Comparison of ENCODE assay signal across 38 cellular contexts in the genomic region with DNA sequence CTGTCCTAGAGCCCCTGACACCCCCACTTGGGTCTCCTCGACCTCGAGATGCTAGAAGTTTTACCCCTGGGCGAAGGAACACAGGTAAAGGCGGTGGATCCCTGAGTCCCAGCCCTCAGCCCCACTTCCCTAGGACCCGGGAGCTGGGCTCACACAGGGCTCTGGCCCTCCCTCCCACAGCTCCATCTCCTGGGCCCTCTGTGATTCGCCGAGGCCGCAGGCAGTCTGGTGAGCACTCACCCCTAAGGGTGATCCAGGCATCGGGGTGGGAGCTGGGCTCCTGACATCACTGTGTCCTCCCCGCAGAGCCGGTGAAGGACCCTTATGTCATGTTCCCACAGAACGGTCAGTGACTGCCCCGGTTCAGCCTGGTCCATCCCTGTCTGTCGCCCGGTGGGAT.
"Had no signal": no experiment of that assay in that cellular context is flagged by ENCODE, and none has a peak within 500 bp of the region (broad histone marks: within the 10 kb centered on the region; RNA-seq: fewer than 3 reads in every experiment).

No MANE protein-coding gene starts in this region.

- DNase-seq: activated B cell treated with CpG ODN at 0.5 μM for 24 hours; activated CD4-positive, alpha-beta memory T cell treated with anti-CD3 and anti-CD28 coated beads for 36 hours; activated CD4-positive, alpha-beta T cell treated with anti-CD3 and anti-CD28 coated beads for 4 hours; activated CD4-positive, alpha-beta T cell treated with anti-CD3 and anti-CD28 coated beads, Interleukin-2, amount 50 U/mL, for 1 hour; activated CD4-positive, CD25-positive, alpha-beta regulatory T cell treated with anti-CD3 and anti-CD28 coated beads, Interleukin-2, amount 50 U/mL, for 72 hours; activated CD8-positive, alpha-beta memory T cell treated with anti-CD3 and anti-CD28 coated beads, Interleukin-2, amount 10 ng/mL, durations not matched to agents 7 days and 5 days; activated effector memory CD4-positive, alpha-beta T cell treated with anti-CD3 and anti-CD28 coated beads, Interleukin-2, amount 50 U/mL, for 16 hours; activated naive CD4-positive, alpha-beta T cell; activated naive CD4-positive, alpha-beta T cell treated with anti-CD3 and anti-CD28 coated beads, Interleukin-2, amount 50 U/mL, for 16 hours; activated naive CD8-positive, alpha-beta T cell treated with anti-CD3 and anti-CD28 coated beads for 36 hours; activated T-cell treated with anti-CD3 and anti-CD28 coated beads, Interleukin-2, amount 50 U/mL, for 1 hour; activated T-cell treated with anti-CD3 and anti-CD28 coated beads, Interleukin-2, amount 50 U/mL, for 72 hours; amniotic stem cell; aorta; brain microvascular endothelial cell; Kasumi-1; KG1; MG63; NCI-H1048; NCI-H1105 treated with DMSO at 0.1 percent for 48 hours; NCI-H1436 treated with DMSO at 0.1 percent for 48 hours; NCI-H1694 treated with DMSO at 0.1 percent for 48 hours; NCI-H2029; NCI-H2171; NCI-H510A; NCI-H526; NCI-H748 treated with DMSO at 0.1 percent for 48 hours; NK-92 treated with Interleukin-12 subunit alpha and Interleukin-12 subunit beta, amount 100 ng/mL, for 24 hours; PC-3; SHP77 treated with DMSO at 0.1 percent for 48 hours; SK-N-SH; T-helper 17 cell; T-helper 9 cell had no signal

- H3K27ac ChIP-seq: brain microvascular endothelial cell, SJSA1, VCaP had no signal

- H3K4me2 ChIP-seq: SK-N-SH had no signal

- H3K9ac ChIP-seq: SK-N-SH had no signal

- H3K4me3 Mint-ChIP-seq: activated B cell treated with CpG ODN at 0.5 μM for 24 hours; activated CD4-positive, alpha-beta memory T cell treated with anti-CD3 and anti-CD28 coated beads for 36 hours; activated CD8-positive, alpha-beta memory T cell treated with anti-CD3 and anti-CD28 coated beads, Interleukin-2, amount 10 ng/mL, durations not matched to agents 7 days and 5 days; activated naive CD8-positive, alpha-beta T cell treated with anti-CD3 and anti-CD28 coated beads for 36 hours; activated T-cell treated with anti-CD3 and anti-CD28 coated beads, Interleukin-2, amount 50 U/mL, for 72 hours; activated T-helper 17 cell treated with anti-CD3 and anti-CD28 coated beads, Interleukin-2, amount 50 U/mL, for 72 hours; central memory CD8-positive, alpha-beta T cell; T-helper 17 cell had no signal

- H3K9me3 ChIP-seq: MG63, SJSA1, SK-N-SH had no signal

- H3K4me1 Mint-ChIP-seq: activated CD8-positive, alpha-beta memory T cell treated with anti-CD3 and anti-CD28 coated beads, Interleukin-2, amount 10 ng/mL, durations not matched to agents 7 days and 5 days; activated naive CD8-positive, alpha-beta T cell treated with anti-CD3 and anti-CD28 coated beads for 36 hours; activated T-helper 17 cell treated with anti-CD3 and anti-CD28 coated beads, Interleukin-2, amount 50 U/mL, for 72 hours had no signal

- H3K27me3 ChIP-seq: brain microvascular endothelial cell, MG63, SJSA1 had no signal

- FAIRE-seq: RCC 7860 had no signal

- ATAC-seq: activated CD8-positive, alpha-beta memory T cell treated with anti-CD3 and anti-CD28 coated beads, Interleukin-2, amount 10 ng/mL, durations not matched to agents 7 days and 5 days; activated T-cell treated with anti-CD3 and anti-CD28 coated beads, Interleukin-2, amount 50 U/mL, for 72 hours; activated T-helper 17 cell treated with anti-CD3 and anti-CD28 coated beads, Interleukin-2, amount 50 U/mL, for 72 hours; PC-3; T-helper 17 cell had no signal

- H3K9me3 Mint-ChIP-seq: activated B cell treated with CpG ODN at 0.5 μM for 24 hours; activated CD4-positive, alpha-beta memory T cell treated with anti-CD3 and anti-CD28 coated beads for 36 hours; activated naive CD8-positive, alpha-beta T cell treated with anti-CD3 and anti-CD28 coated beads for 36 hours; activated T-cell treated with anti-CD3 and anti-CD28 coated beads, Interleukin-2, amount 50 U/mL, for 72 hours; activated T-helper 17 cell treated with anti-CD3 and anti-CD28 coated beads, Interleukin-2, amount 50 U/mL, for 72 hours; central memory CD8-positive, alpha-beta T cell had no signal

- H3K27ac Mint-ChIP-seq: activated B cell treated with CpG ODN at 0.5 μM for 24 hours; activated CD4-positive, alpha-beta memory T cell treated with anti-CD3 and anti-CD28 coated beads for 36 hours; activated naive CD8-positive, alpha-beta T cell treated with anti-CD3 and anti-CD28 coated beads for 36 hours; activated T-cell treated with anti-CD3 and anti-CD28 coated beads, Interleukin-2, amount 50 U/mL, for 72 hours; activated T-helper 17 cell treated with anti-CD3 and anti-CD28 coated beads, Interleukin-2, amount 50 U/mL, for 72 hours; T-helper 17 cell had no signal

- H3K27me3 Mint-ChIP-seq: activated B cell treated with CpG ODN at 0.5 μM for 24 hours; activated CD4-positive, alpha-beta memory T cell treated with anti-CD3 and anti-CD28 coated beads for 36 hours; activated CD8-positive, alpha-beta memory T cell treated with anti-CD3 and anti-CD28 coated beads, Interleukin-2, amount 10 ng/mL, durations not matched to agents 7 days and 5 days; activated naive CD8-positive, alpha-beta T cell treated with anti-CD3 and anti-CD28 coated beads for 36 hours; activated T-helper 17 cell treated with anti-CD3 and anti-CD28 coated beads, Interleukin-2, amount 50 U/mL, for 72 hours; central memory CD8-positive, alpha-beta T cell; T-helper 17 cell had no signal

- H3K4me3 ChIP-seq: MG63, SJSA1 had no signal

- H3K4me1 ChIP-seq: SJSA1 had no signal
